In genomic region chr1:27967106-27967883, GRCh38 we compare ENCODE assay signal across 20 cellular contexts. TPM values are rescaled to one million over a fixed set of nuclear protein-coding genes. Genes with fewer than 3 reads are reported as not detected.
A peak's percentile ranks its signal among the peaks of the same experiment; 100 is the strongest.
DNase-seq lines count a peak whose midpoint lies in the region; FAIRE-seq and TF ChIP-seq lines count a peak whose summit lies in the region.
"Had no signal": no experiment of that assay in that cellular context is flagged by ENCODE, and none has a peak within 500 bp of the region (broad histone marks: within the 10 kb centered on the region; RNA-seq: fewer than 3 reads in every experiment).

No MANE protein-coding gene starts in this region.

- POLR2A ChIA-PET in MCF 10A (lab: Yijun Ruan, JAX) = interaction anchor here (0.7 to 1.1 kb wide), 3 partner anchors 10 to 90 kb away, joined by 3 to 4 read pairs (median 3); no protein-coding TSS in a partner anchor

- H3K4me1 Mint-ChIP-seq in MCF 10A (ENCODE audit: insufficient read depth, unreplicated experiment) (peaks cover 28% of the 10 kb centered on the region), brain (peaks cover 20% of the 10 kb centered on the region)
- H3K4me1 Mint-ChIP-seq: GM23338 had no signal

- peak overlapping the region; percentile 43 for H3K27ac Mint-ChIP-seq in MCF 10A (ENCODE audit: low read depth, unreplicated experiment)
- H3K27ac Mint-ChIP-seq in brain = peak overlapping the region in 3 of 5 experiments; percentile 1 to 56 (median 14)
- H3K27ac Mint-ChIP-seq: GM23338, progenitor cell of endocrine pancreas had no signal

- peak overlapping the region in 1 of 2 donors; percentile 3 for H3K27ac ChIP-seq in breast epithelium
- H3K27ac ChIP-seq: cardiac muscle cell, left lung had no signal

- H3K27me3 Mint-ChIP-seq in MCF 10A (ENCODE audit: insufficient read depth, unreplicated experiment) (no peaks in the 10 kb centered on the region), brain (peaks cover 5% of the 10 kb centered on the region)
- H3K27me3 Mint-ChIP-seq: progenitor cell of endocrine pancreas had no signal

- DNase-seq in MCF 10A (ENCODE audit: unreplicated experiment) (no peak), breast epithelium (ENCODE audit: low spot score in 2 of 2) (no peak), mesenteric fat pad (ENCODE audit: low spot score) (peak; percentile 73), foreskin fibroblast (no peak), NCI-H1105 (lab: John Stamatoyannopoulos, UW) (no peak), AG08396 (ENCODE audit: low spot score) (no peak), frontal cortex (ENCODE audit: low spot score in 2 of 2) (no peak)
- DNase-seq: effector CD8-positive, alpha-beta T cell; KG1; left lung; NCI-H1092; NCI-H2171; NCI-H774; SK-N-SH; spleen; stimulated activated naive CD8-positive, alpha-beta T cell treated with anti-CD3 and anti-CD28 coated beads, Interleukin-15, Interleukin-2, amounts not matched to agents 100 U/mL and 50 U/mL, for 24 hours had no signal

- no peak for FAIRE-seq in frontal cortex (lab: Jason Lieb, UNC)

- no peak overlapping the region for H3K4me3 ChIP-seq in breast epithelium
- H3K4me3 ChIP-seq in foreskin fibroblast (ENCODE audit: low read depth in 1 of 2, low read length in 2 of 2) = no peak overlapping the region
- H3K4me3 ChIP-seq: cardiac muscle cell, GM23338, left lung, spleen had no signal

- no TSS peak for BruUV-seq in MCF 10A (replicated peaks; lab: Mats Ljungman, UMichigan)

- TF ChIP-seq CTCF in MCF 10A (IDR thresholded peaks at IDR 0.05; ENCODE audit: unreplicated experiment) (no peak), breast epithelium (IDR thresholded peaks at IDR 0.05) (no peak), brain (conservative IDR thresholded peaks at IDR 0.05) (no peak), foreskin fibroblast (IDR thresholded peaks at IDR 0.05; ENCODE audit: low read depth, low read length) (no peak)

- H3K36me3 Mint-ChIP-seq in MCF 10A (ENCODE audit: insufficient read depth, unreplicated experiment) (peaks cover 44% of the 10 kb centered on the region), brain (peaks cover 4% of the 10 kb centered on the region)

- TF ChIP-seq POLR2A in breast epithelium (IDR thresholded peaks at IDR 0.05) = no peak

- no peaks in the 10 kb centered on the region for H3K36me3 ChIP-seq in breast epithelium

- H3K4me3 Mint-ChIP-seq in MCF 10A (ENCODE audit: unreplicated experiment) (no peak overlapping the region), brain (no peak overlapping the region)
- H3K4me3 Mint-ChIP-seq: GM23338 had no signal

- CTCF ChIA-PET in MCF 10A (lab: Yijun Ruan, JAX) = interaction anchor here (1.1 kb wide), 1 partner anchor 13 kb away, joined by 3 read pairs; no protein-coding TSS in a partner anchor

- no peaks in the 10 kb centered on the region for H3K9me3 Mint-ChIP-seq in MCF 10A (ENCODE audit: unreplicated experiment)
- no peaks in the 10 kb centered on the region for H3K9me3 Mint-ChIP-seq in brain
- H3K9me3 Mint-ChIP-seq: GM23338 had no signal

- peaks cover 0 to 9% of the 10 kb centered on the region in 2 donors for H3K4me1 ChIP-seq in breast epithelium

- intact Hi-C loops in MCF 10A (cut with micrococcal nuclease) = no loop called here
- intact Hi-C loops in breast epithelium (cut with DNase I; ENCODE audit: low total_unique reads) = no loop called here

- H3K9me3 ChIP-seq in breast epithelium = no peaks in the 10 kb centered on the region
- H3K9me3 ChIP-seq: left lung, SK-N-SH, spleen had no signal

- no peaks in the 10 kb centered on the region for H3K27me3 ChIP-seq in breast epithelium
- H3K27me3 ChIP-seq: cardiac muscle cell, left lung, spleen had no signal

RNA-seq across cellular contexts. Expression of gene XKR8, which starts 7.5 kb away (rescaled TPM):
- total RNA-seq in MCF 10A (2022) = 2.8 and 4.0 TPM in 2 replicates
- total RNA-seq in breast epithelium = 1 to 10 TPM; 4.2 to 6.9 (median 5.6) TPM
- 3.2 TPM for polyA plus RNA-seq in brain (ENCODE audit: insufficient read depth, low read depth, low replicate concordance)
- total RNA-seq in mesenteric fat pad = 7.0 TPM
- 2.4 TPM for total RNA-seq in frontal cortex

RNA-seq across cellular contexts. Expression of gene SMPDL3B, which starts 32.5 kb away (rescaled TPM):
- total RNA-seq in MCF 10A (2022) = 2.6 and 4.0 TPM in 2 replicates
- total RNA-seq in breast epithelium = 10 to 100 TPM in 2 of 3 donors, not detected in 1; 13.8 to 14.9 TPM
- 3.6 TPM for polyA plus RNA-seq in brain (ENCODE audit: insufficient read depth, low read depth, low replicate concordance)
- total RNA-seq in mesenteric fat pad = not detected
- total RNA-seq in frontal cortex = 0.82 TPM

RNA-seq across cellular contexts. Expression of gene RPA2, which starts 52.9 kb away (rescaled TPM):
- total RNA-seq in MCF 10A (2022) = 22.3 and 25.7 TPM in 2 replicates
- 10 to 100 TPM; 35.8 to 42.3 (median 39.0) TPM for total RNA-seq in breast epithelium
- polyA plus RNA-seq in brain (ENCODE audit: insufficient read depth, low read depth, low replicate concordance) = 133 TPM
- 31.6 TPM for total RNA-seq in mesenteric fat pad
- total RNA-seq in frontal cortex = 86.8 TPM
